13 cellular contexts compared by ENCODE assay signal in genomic region chr3:172321035-172321434, GRCh38.
A peak's percentile ranks its signal among the peaks of the same experiment; 100 is the strongest.
DNase-seq lines count a peak whose midpoint lies in the region; ATAC-seq and TF ChIP-seq lines count a peak whose summit lies in the region.
"Had no signal": no experiment of that assay in that cellular context is flagged by ENCODE, and none has a peak within 500 bp of the region (broad histone marks: within the 10 kb centered on the region; RNA-seq: fewer than 3 reads in every experiment).

No MANE protein-coding gene starts in this region.

- H3K9me2 ChIP-seq in hepatocyte (replicated peaks; ENCODE audit: insufficient read depth) = no peaks in the 10 kb centered on the region

- H3K36me3 ChIP-seq in BJ (ENCODE audit: control insufficient read depth, insufficient read depth, low read length) (peaks cover 12% of the 10 kb centered on the region), prostate gland (no peaks in the 10 kb centered on the region), hepatocyte (replicated peaks; ENCODE audit: insufficient read depth, low read depth) (peaks cover 2% of the 10 kb centered on the region)

- 61% methylated on average over 2 of the region's 2 CpGs for WGBS in prostate gland
- WGBS in hepatocyte (ENCODE audit: low lambda C conversion rate, missing lambda C conversion rate) = 96% methylated on average over 2 of the region's 2 CpGs

- H3K4me1 ChIP-seq in prostate gland (replicated peaks) (peaks cover 5% of the 10 kb centered on the region), hepatocyte (ENCODE audit: insufficient read depth) (peaks cover 4% of the 10 kb centered on the region)

- no peak overlapping the region for H3K4me3 ChIP-seq in BJ (ENCODE audit: low read depth, low read length)
- H3K4me3 ChIP-seq in fibroblast of the aortic adventitia (ENCODE audit: low read depth, low read length) = no peak overlapping the region
- H3K4me3 ChIP-seq in prostate gland = no peak overlapping the region
- no peak overlapping the region for H3K4me3 ChIP-seq in hepatocyte
- H3K4me3 ChIP-seq: pancreas had no signal

- POLR2A ChIA-PET in BJ (lab: Charles Lee) = no interaction called here

- H3K9me3 ChIP-seq in prostate gland (no peaks in the 10 kb centered on the region), hepatocyte (ENCODE audit: low read depth) (no peaks in the 10 kb centered on the region)
- H3K9me3 ChIP-seq: pancreas had no signal

- no peaks in the 10 kb centered on the region for H4K20me1 ChIP-seq in hepatocyte (ENCODE audit: insufficient read depth, poor library complexity, severe bottlenecking)

- TF ChIP-seq POLR2A in prostate gland (IDR thresholded peaks at IDR 0.05) = no peak

- H3K27ac ChIP-seq in prostate gland (no peak overlapping the region), hepatocyte (no peak overlapping the region)
- H3K27ac ChIP-seq: C4-2B, pancreas had no signal

- intact Hi-C loops in prostate gland (cut with DNase I) = no loop called here

- H3K4me2 ChIP-seq in hepatocyte = no peak overlapping the region

- TF ChIP-seq CTCF in BJ (IDR thresholded peaks at IDR 0.05; ENCODE audit: insufficient read depth, low read depth, low read length) (0 out of 2 replicates have a peak, but pooled peaks have one; percentile 12), fibroblast of the aortic adventitia (IDR thresholded peaks at IDR 0.05; ENCODE audit: insufficient read depth, low read length) (no peak), prostate gland (IDR thresholded peaks at IDR 0.05) (peak in 1 of 4 experiments; percentile 40), hepatocyte (IDR thresholded peaks at IDR 0.05; ENCODE audit: poor library complexity) (no peak)

- no peak overlapping the region for H2AFZ ChIP-seq in hepatocyte

- H3K27me3 ChIP-seq in BJ (ENCODE audit: control insufficient read depth, insufficient read depth, low read length) (no peaks in the 10 kb centered on the region), prostate gland (replicated peaks; ENCODE audit: insufficient read depth) (no peaks in the 10 kb centered on the region), hepatocyte (no peaks in the 10 kb centered on the region)
- H3K27me3 ChIP-seq: pancreas had no signal

- DNase-seq in BJ (ENCODE audit: low read depth) (no peak), NCI-H69 (lab: John Stamatoyannopoulos, UW) (peak; percentile 32), fibroblast of the aortic adventitia (ENCODE audit: low read depth) (peak; percentile 21), NCI-H1930 (lab: John Stamatoyannopoulos, UW) (no peak), prostate gland (ENCODE audit: low spot score) (no peak), hepatocyte (ENCODE audit: low spot score) (no peak)
- DNase-seq: activated T-cell treated with anti-CD3 and anti-CD28 coated beads, Interleukin-2, amount 50 U/mL, for 24 hours; NCI-H524 treated with DMSO at 0.1 percent for 48 hours; pancreas had no signal

- H3K79me2 ChIP-seq in hepatocyte = peaks cover 16% of the 10 kb centered on the region

- ATAC-seq in GM18870 (IDR thresholded peaks at IDR 0.05; ENCODE audit: unreplicated experiment) (peak; percentile 40), HG02870 (IDR thresholded peaks at IDR 0.05; ENCODE audit: unreplicated experiment) (no peak)
- ATAC-seq: HCT116, pancreas had no signal

- CTCF ChIA-PET in BJ (lab: Yijun Ruan, JAX) = interaction anchor here (3.9 kb wide), 1 partner anchor 11 kb away, joined by 30 read pairs; no protein-coding TSS in a partner anchor

Comparison
In these comparisons a context has a peak if more than half of its experiments do, and no peak if none do; other contexts are left out.
1. DNase-seq: peak in NCI-H69 (single experiment) and fibroblast of the aortic adventitia (single experiment); none in BJ (single experiment), NCI-H1930 (0 of 2), prostate gland (single experiment) and hepatocyte (single experiment).